9 cellular contexts compared by ENCODE assay signal in the genomic region with DNA sequence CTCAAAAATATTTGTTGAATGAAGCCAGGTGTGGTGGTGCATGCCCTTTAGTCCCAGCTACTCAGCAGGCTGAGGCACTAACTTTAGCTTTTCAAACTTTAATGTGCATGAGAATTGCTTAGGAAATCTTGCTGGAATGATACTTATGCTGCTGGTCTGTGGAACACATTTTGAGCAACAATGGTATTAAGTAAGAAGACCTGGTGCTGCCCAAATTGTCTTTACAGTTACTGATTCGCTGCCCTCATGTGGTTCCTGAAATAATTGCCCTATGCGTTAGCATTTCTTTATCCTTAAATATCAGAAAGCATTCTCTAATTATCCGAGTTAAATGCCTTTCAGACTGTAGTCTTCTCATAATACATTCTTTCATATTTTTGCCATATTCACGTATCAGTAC.
DNase-seq lines count a peak whose midpoint lies in the region; ATAC-seq, FAIRE-seq and TF ChIP-seq lines count a peak whose summit lies in the region.
"Had no signal": no experiment of that assay in that cellular context is flagged by ENCODE, and none has a peak within 500 bp of the region (broad histone marks: within the 10 kb centered on the region; RNA-seq: fewer than 3 reads in every experiment).

No MANE protein-coding gene starts in this region.

- H3K4me2 ChIP-seq in endothelial cell of umbilical vein (ENCODE audit: insufficient read depth, low read length) (no peak overlapping the region), trophoblast cell (ENCODE audit: low read length) (no peak overlapping the region)

- H3K4me1 ChIP-seq in endothelial cell of umbilical vein (ENCODE audit: control insufficient read depth, extremely low read depth, insufficient read depth, low read length) = no peaks in the 10 kb centered on the region
- H3K4me1 ChIP-seq in trophoblast cell (ENCODE audit: control insufficient read depth in 1 of 2, insufficient read depth in 2 of 2, low read length in 2 of 2) = peaks cover 0 to 2% of the 10 kb centered on the region in 2 experiments
- H3K4me1 ChIP-seq in tibial artery = peaks cover 0 to 48% (median 28%) of the 10 kb centered on the region in 4 donors

- no peaks in the 10 kb centered on the region for H4K20me1 ChIP-seq in endothelial cell of umbilical vein (replicated peaks; ENCODE audit: control insufficient read depth, extremely low read depth, insufficient read depth, low read length)

- ATAC-seq in HG02610 (IDR thresholded peaks at IDR 0.05; ENCODE audit: unreplicated experiment) = no peak

- H3K36me3 ChIP-seq in endothelial cell of umbilical vein (ENCODE audit: control insufficient read depth in 2 of 2, extremely low read depth in 1 of 2, insufficient read depth in 2 of 2, low read length in 2 of 2) = no peaks in the 10 kb centered on the region
- H3K36me3 ChIP-seq in trophoblast cell (ENCODE audit: control insufficient read depth in 1 of 2, insufficient read depth in 2 of 2, low read length in 2 of 2) = no peaks in the 10 kb centered on the region
- H3K36me3 ChIP-seq in tibial artery = no peaks in the 10 kb centered on the region

- no peak overlapping the region for H2BK5ac ChIP-seq in trophoblast cell (ENCODE audit: low read depth, low read length, poor library complexity)

- CTCF ChIA-PET in endothelial cell of umbilical vein (lab: Charles Lee) = interaction anchor here (1.1 to 2.2 kb wide), 2 partner anchors 121 to 211 kb away, joined by 3 to 13 read pairs; no protein-coding TSS in a partner anchor

- H2BK120ac ChIP-seq in trophoblast cell (ENCODE audit: insufficient read depth, low read length, poor library complexity) = no peak overlapping the region

- FAIRE-seq in endothelial cell of umbilical vein (lab: Jason Lieb, UNC) = no peak

- BruUV-seq in endothelial cell of umbilical vein (replicated peaks; lab: Mats Ljungman, UMichigan) = no TSS peak

- no CpG with 5 or more reads among the region's 4 CpGs for WGBS in trophoblast cell (ENCODE audit: extremely low coverage, insufficient coverage, insufficient read length)

- H3K9me3 ChIP-seq in endothelial cell of umbilical vein (replicated peaks; ENCODE audit: control insufficient read depth, insufficient read depth, low read length) (no peaks in the 10 kb centered on the region), trophoblast cell (ENCODE audit: insufficient read depth, low read depth, low read length) (no peaks in the 10 kb centered on the region), tibial artery (no peaks in the 10 kb centered on the region)

- no peaks in the 10 kb centered on the region for H3K9me1 ChIP-seq in endothelial cell of umbilical vein (replicated peaks; ENCODE audit: control insufficient read depth, extremely low read depth, insufficient read depth, low read length)

- H4K12ac ChIP-seq in trophoblast cell (ENCODE audit: low read depth, low read length) = no peak overlapping the region

- no peak overlapping the region for H4K91ac ChIP-seq in trophoblast cell (ENCODE audit: low read depth, low read length)

- H3K79me2 ChIP-seq in endothelial cell of umbilical vein (ENCODE audit: control insufficient read depth, insufficient read depth, low read length) (no peaks in the 10 kb centered on the region), trophoblast cell (ENCODE audit: control insufficient read depth, insufficient read depth, low read length, poor library complexity) (no peaks in the 10 kb centered on the region)

- no peak overlapping the region for H3K14ac ChIP-seq in trophoblast cell (ENCODE audit: low read length)

- H3K27ac ChIP-seq in endothelial cell of umbilical vein (ENCODE audit: insufficient read depth, low read depth, low read length) (no peak overlapping the region), trophoblast cell (ENCODE audit: low read depth, low read length) (no peak overlapping the region), tibial artery (no peak overlapping the region)

- intact Hi-C loops in endothelial cell of umbilical vein (cut with micrococcal nuclease) = loop anchor here (1.0 kb wide), 1 partner anchor 121 kb away; no protein-coding TSS in a partner anchor
- intact Hi-C loops in tibial artery (cut with DNase I; ENCODE audit: low total_unique reads) = loop anchor here (1.0 kb wide), 1 partner anchor 72 kb away; no protein-coding TSS in a partner anchor

- no peak overlapping the region for H3K9ac ChIP-seq in endothelial cell of umbilical vein (replicated peaks; ENCODE audit: extremely low read depth, insufficient read depth, low read length)
- no peak overlapping the region for H3K9ac ChIP-seq in trophoblast cell (ENCODE audit: low read length)

- no peak overlapping the region for H4K8ac ChIP-seq in trophoblast cell (ENCODE audit: low read depth, low read length)

- H3K18ac ChIP-seq in trophoblast cell (ENCODE audit: low read length) = no peak overlapping the region

- TF ChIP-seq CTCF in GM13977 (IDR thresholded peaks at IDR 0.05; ENCODE audit: extremely low read depth, insufficient read depth, missing control alignments) = peak; percentile 21
- peak in 1 of 2 donors; percentile 26 for TF ChIP-seq CTCF in endothelial cell of umbilical vein (IDR thresholded peaks at IDR 0.05; ENCODE audit: extremely low read depth in 1 of 2, insufficient read depth in 1 of 2, low read depth in 1 of 2, low read length in 2 of 2)
- peak in 1 of 2 experiments; percentile 15 for TF ChIP-seq CTCF in tibial artery (IDR thresholded peaks at IDR 0.05)

- dilution Hi-C loops in endothelial cell of umbilical vein (cut with MboI; ENCODE audit: extremely low pct_ligation_motif_present, low sequenced_read_pairs) = no loop called here

- H3K79me1 ChIP-seq in trophoblast cell (ENCODE audit: low read length) = no peaks in the 10 kb centered on the region

- H3K23ac ChIP-seq in trophoblast cell (ENCODE audit: low read length) = no peak overlapping the region

- H3K4ac ChIP-seq in trophoblast cell (ENCODE audit: low read depth, low read length) = no peak overlapping the region

- POLR2A ChIA-PET in endothelial cell of umbilical vein (lab: Charles Lee) = no interaction called here

- no peak for DNase-seq in GM13977 (ENCODE audit: low spot score)
- peak; percentile 22 for DNase-seq in NCI-H226
- peak; percentile 47 for DNase-seq in endothelial cell of umbilical vein (ENCODE audit: low read depth, low spot score)
- peak; percentile 77 to 96 for DNase-seq in trophoblast cell
- DNase-seq in activated CD8-positive, alpha-beta memory T cell treated with anti-CD3 and anti-CD28 coated beads, Interleukin-2, amount 50 U/mL, for 48 hours = no peak
- no peak for DNase-seq in activated effector memory CD4-positive, alpha-beta T cell treated with anti-CD3 and anti-CD28 coated beads, Interleukin-2, amount 50 U/mL, for 16 hours
- no peak for DNase-seq in tibial artery
- DNase-seq: natural killer cell had no signal

- in situ Hi-C loops in GM13977 (cut with MboI; ENCODE audit: low pct_unique_long_range_greater_than_20kb, low sequenced_read_pairs, unreplicated experiment) = no loop called here

- H3K4me3 ChIP-seq in endothelial cell of umbilical vein (replicated peaks in 1 of 3; ENCODE audit: insufficient read depth in 1 of 3, low read depth in 1 of 3, low read length in 3 of 3) (no peak overlapping the region), trophoblast cell (ENCODE audit: low read depth, low read length) (no peak overlapping the region), tibial artery (no peak overlapping the region)

- H2AFZ ChIP-seq in endothelial cell of umbilical vein (ENCODE audit: low read depth, low read length) = no peak overlapping the region
- no peak overlapping the region for H2AFZ ChIP-seq in trophoblast cell (ENCODE audit: insufficient read depth, low read length, poor library complexity)

- H2BK12ac ChIP-seq in trophoblast cell (ENCODE audit: low read length) = no peak overlapping the region

- H2AK5ac ChIP-seq in trophoblast cell (ENCODE audit: low read length) = no peak overlapping the region

- no peaks in the 10 kb centered on the region for H3K27me3 ChIP-seq in endothelial cell of umbilical vein (ENCODE audit: control insufficient read depth in 2 of 2, insufficient read depth in 2 of 2, low read length in 2 of 2)
- H3K27me3 ChIP-seq in trophoblast cell (ENCODE audit: insufficient read depth, low read length) = no peaks in the 10 kb centered on the region
- H3K27me3 ChIP-seq in tibial artery = no peaks in the 10 kb centered on the region

- TF ChIP-seq POLR2A in endothelial cell of umbilical vein (IDR thresholded peaks at IDR 0.05; ENCODE audit: low read depth, low read length) = no peak

TF ChIP-seq in endothelial cell of umbilical vein, 7 proteins besides CTCF, POLR2A, EP300 and RAD21:
- TF ChIP-seq FOS (IDR thresholded peaks at IDR 0.05; ENCODE audit: borderline replicate concordance, insufficient read depth, low read length) (no peak), POLR2AphosphoS5 (IDR thresholded peaks at IDR 0.05; ENCODE audit: insufficient read depth, low read depth, low read length) (no peak), MYC (IDR thresholded peaks at IDR 0.05; ENCODE audit: low read depth, low read length) (no peak), JUN (IDR thresholded peaks at IDR 0.05; ENCODE audit: borderline replicate concordance, insufficient read depth, insufficient read length, low read depth) (no peak), GATA2 (IDR thresholded peaks at IDR 0.05; ENCODE audit: insufficient read depth, insufficient read length, low read depth, low read length) (no peak), EZH2 (IDR thresholded peaks at IDR 0.05; ENCODE audit: borderline replicate concordance, low read depth, low read length, severe bottlenecking) (no peak)
- TF ChIP-seq, protein P1, sequence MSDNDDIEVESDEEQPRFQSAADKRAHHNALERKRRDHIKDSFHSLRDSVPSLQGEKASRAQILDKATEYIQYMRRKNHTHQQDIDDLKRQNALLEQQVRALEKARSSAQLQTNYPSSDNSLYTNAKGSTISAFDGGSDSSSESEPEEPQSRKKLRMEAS (IDR thresholded peaks at IDR 0.05; ENCODE audit: insufficient read depth, insufficient read length) = no peak

Comparison
In these comparisons a context has a peak if more than half of its experiments do, and no peak if none do; other contexts are left out.
1. DNase-seq: peak in NCI-H226 (single experiment), endothelial cell of umbilical vein (single experiment) and trophoblast cell (2 of 2); none in GM13977 (single experiment), activated CD8-positive, alpha-beta memory T cell treated with anti-CD3 and anti-CD28 coated beads, Interleukin-2, amount 50 U/mL, for 48 hours (single experiment), activated effector memory CD4-positive, alpha-beta T cell treated with anti-CD3 and anti-CD28 coated beads, Interleukin-2, amount 50 U/mL, for 16 hours (single experiment) and tibial artery (0 of 2).